ENCODE assay signal across 1 cellular context in genomic region chr16:57531253-57531575, GRCh38.
A peak's percentile ranks its signal among the peaks of the same experiment; 100 is the strongest.
TF ChIP-seq lines count a peak whose summit lies in the region.

No MANE protein-coding gene starts in this region.

TF ChIP-seq in K562, 482 proteins besides CTCF, POLR2A, EP300 and RAD21:
- no peak for TF ChIP-seq TFAP4 (CRISPR knock-in tag; IDR thresholded peaks at IDR 0.05; ENCODE audit: borderline replicate concordance)
- TF ChIP-seq SMARCC2 (IDR thresholded peaks at IDR 0.05; ENCODE audit: low read depth) = no peak
- TF ChIP-seq SPI1 (IDR thresholded peaks at IDR 0.05; ENCODE audit: borderline replicate concordance, low read depth, low read length) = peak; percentile 58; the same call in 1 of the 2 replicates
- TF ChIP-seq ZBTB7A (IDR thresholded peaks at IDR 0.05; ENCODE audit: borderline replicate concordance, control insufficient read depth, low read depth, low read length) = no peak
- no peak for TF ChIP-seq PYGO2 (tag; IDR thresholded peaks at IDR 0.05)
- no peak for TF ChIP-seq ZNF551 (CRISPR knock-in tag; IDR thresholded peaks at IDR 0.05)
- no peak for TF ChIP-seq CREB3 (tag; conservative IDR thresholded peaks at IDR 0.05; ENCODE audit: low read depth)
